Comparison of ENCODE assay signal across 9 cellular contexts in the genomic region with DNA sequence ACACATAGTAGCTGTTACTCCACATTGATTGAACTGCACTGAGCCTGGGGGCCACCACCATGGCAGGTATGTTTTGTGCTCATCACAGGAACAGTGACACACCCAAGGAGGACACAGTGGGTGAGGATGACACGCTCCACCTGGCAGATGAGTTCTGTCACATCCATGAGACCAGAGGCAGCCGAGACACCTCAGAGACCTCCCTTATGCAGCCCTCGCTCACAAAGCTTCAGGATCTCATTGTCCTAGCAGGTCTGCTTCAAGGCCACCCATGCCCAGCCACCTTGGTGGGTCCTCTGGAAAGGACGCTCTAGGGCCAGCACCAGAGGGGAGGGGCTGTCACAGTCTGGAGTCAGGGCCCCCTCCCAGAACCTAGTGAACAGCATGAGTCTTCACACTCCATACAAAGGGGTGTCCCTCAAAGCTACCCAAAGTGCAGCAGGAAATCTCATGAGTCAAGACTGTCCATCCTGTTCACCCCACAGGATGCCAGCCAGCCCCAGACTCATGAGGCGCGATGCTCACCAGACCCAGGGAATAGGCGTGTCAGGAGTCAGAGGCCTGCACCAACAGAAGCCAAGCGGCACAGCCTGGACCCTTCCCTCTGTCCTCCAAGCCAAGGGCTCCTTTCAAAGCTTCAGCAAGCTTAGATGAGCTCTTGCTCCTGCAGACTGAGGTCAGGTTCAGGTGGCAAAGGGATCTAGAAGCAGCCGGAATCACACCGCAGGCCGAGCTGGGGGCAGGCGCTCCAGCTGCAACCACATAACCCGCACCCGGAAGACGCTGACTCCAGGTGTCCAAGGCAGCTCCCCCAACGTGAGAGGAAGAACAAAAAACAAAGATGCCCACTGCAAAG. TPM values are rescaled to one million over a fixed set of nuclear protein-coding genes. Genes with fewer than 3 reads are reported as not detected.
A peak's percentile ranks its signal among the peaks of the same experiment; 100 is the strongest.
DNase-seq lines count a peak whose midpoint lies in the region; ATAC-seq and TF ChIP-seq lines count a peak whose summit lies in the region.
"Had no signal": no experiment of that assay in that cellular context is flagged by ENCODE, and none has a peak within 500 bp of the region (broad histone marks: within the 10 kb centered on the region; RNA-seq: fewer than 3 reads in every experiment).

No MANE protein-coding gene starts in this region.

- ATAC-seq in left ventricle myocardium superior, result no peak
- peak; percentile 52 for ATAC-seq in activated naive CD8-positive, alpha-beta T cell treated with anti-CD3 and anti-CD28 coated beads, Interleukin-2, amount 10 ng/mL, durations not matched to agents 7 days and 5 days (ENCODE audit: low read depth)
- peak; percentile 42 to 71 for ATAC-seq in naive thymus-derived CD8-positive, alpha-beta T cell
- ATAC-seq in upper lobe of left lung (ENCODE audit: low FRiP score in 2 of 2), result no peak
- ATAC-seq in HG03521 (IDR thresholded peaks at IDR 0.05; ENCODE audit: unreplicated experiment), result no peak

- H3K27ac Mint-ChIP-seq in activated naive CD8-positive, alpha-beta T cell treated with anti-CD3 and anti-CD28 coated beads, Interleukin-2, amount 10 ng/mL, durations not matched to agents 7 days and 5 days, result peak overlapping the region; percentile 61
- peak overlapping the region; percentile 17 to 96 (median 84) for H3K27ac Mint-ChIP-seq in naive thymus-derived CD8-positive, alpha-beta T cell

- H3K27me3 ChIP-seq in left ventricle myocardium inferior (ENCODE audit: low read depth) (no peaks in the 10 kb centered on the region), upper lobe of left lung (no peaks in the 10 kb centered on the region)

- peaks cover 3% of the 10 kb centered on the region for H3K27me3 Mint-ChIP-seq in activated naive CD8-positive, alpha-beta T cell treated with anti-CD3 and anti-CD28 coated beads, Interleukin-2, amount 10 ng/mL, durations not matched to agents 7 days and 5 days
- no peaks in the 10 kb centered on the region for H3K27me3 Mint-ChIP-seq in naive thymus-derived CD8-positive, alpha-beta T cell

- H3K4me3 Mint-ChIP-seq in activated naive CD8-positive, alpha-beta T cell treated with anti-CD3 and anti-CD28 coated beads, Interleukin-2, amount 10 ng/mL, durations not matched to agents 7 days and 5 days, result peak overlapping the region; percentile 18
- H3K4me3 Mint-ChIP-seq in naive thymus-derived CD8-positive, alpha-beta T cell, result peak overlapping the region; percentile 46 to 81 (median 70)

- H3K27ac ChIP-seq in left ventricle myocardium inferior (replicated peaks), result peak overlapping the region; percentile 93
- peak overlapping the region in 3 of 4 donors; percentile 61 to 74 (median 68) for H3K27ac ChIP-seq in upper lobe of left lung

- DNase-seq in left ventricle myocardium inferior (no peak), left ventricle myocardium superior (no peak), upper lobe of left lung (no peak), DMS114 treated with DMSO at 0.1 percent for 48 hours (lab: John Stamatoyannopoulos, UW; ENCODE audit: unreplicated experiment) (no peak)
- DNase-seq in activated naive CD8-positive, alpha-beta T cell treated with anti-CD3 and anti-CD28 coated beads, Interleukin-2, amount 10 ng/mL, durations not matched to agents 7 days and 5 days, result no peak
- peak in 1 of 10 donors; percentile 10 for DNase-seq in naive thymus-derived CD8-positive, alpha-beta T cell
- no peak for DNase-seq in stimulated activated CD4-positive, alpha-beta T cell treated with anti-CD3 and anti-CD28 coated beads, Interleukin-12 subunit alpha, Interleukin-12 subunit beta, amount 100 ng/mL, for 4 hours
- DNase-seq: AML-193 had no signal

- no peaks in the 10 kb centered on the region for H3K9me3 Mint-ChIP-seq in activated naive CD8-positive, alpha-beta T cell treated with anti-CD3 and anti-CD28 coated beads, Interleukin-2, amount 10 ng/mL, durations not matched to agents 7 days and 5 days
- no peaks in the 10 kb centered on the region for H3K9me3 Mint-ChIP-seq in naive thymus-derived CD8-positive, alpha-beta T cell

- intact Hi-C loops in left ventricle myocardium inferior (cut with micrococcal nuclease), result no loop called here
- intact Hi-C loops in left ventricle myocardium superior (cut with micrococcal nuclease), result no loop called here

- peaks cover 8% of the 10 kb centered on the region for H3K36me3 Mint-ChIP-seq in activated naive CD8-positive, alpha-beta T cell treated with anti-CD3 and anti-CD28 coated beads, Interleukin-2, amount 10 ng/mL, durations not matched to agents 7 days and 5 days
- peaks cover 0 to 5% (median 0%) of the 10 kb centered on the region in 3 donors for H3K36me3 Mint-ChIP-seq in naive thymus-derived CD8-positive, alpha-beta T cell

- H3K9me3 ChIP-seq in left ventricle myocardium inferior (replicated peaks) (no peaks in the 10 kb centered on the region), upper lobe of left lung (no peaks in the 10 kb centered on the region)

- TF ChIP-seq POLR2A in upper lobe of left lung (IDR thresholded peaks at IDR 0.05), result no peak

- H3K36me3 ChIP-seq in left ventricle myocardium inferior, result no peaks in the 10 kb centered on the region
- H3K36me3 ChIP-seq in upper lobe of left lung, result no peaks in the 10 kb centered on the region

- 84 to 88% methylated on average over 14 to 16 of the region's 16 CpGs for WGBS in upper lobe of left lung, 2 donors

- H3K4me1 ChIP-seq in left ventricle myocardium inferior (peaks cover 100% of the 10 kb centered on the region), upper lobe of left lung (peaks cover 74 to 96% (median 84%) of the 10 kb centered on the region in 4 donors)

- H3K4me3 ChIP-seq in left ventricle myocardium inferior (no peak overlapping the region), upper lobe of left lung (no peak overlapping the region)

- POLR2A ChIA-PET in activated naive CD8-positive, alpha-beta T cell treated with anti-CD3 and anti-CD28 coated beads, Interleukin-2, amount 10 ng/mL, durations not matched to agents 7 days and 5 days (lab: Charles Lee), result interaction anchor here (1.0 to 1.6 kb wide), 4 partner anchors 10 to 38 kb away, joined by 3 to 11 read pairs (median 4); no protein-coding TSS in a partner anchor
- POLR2A ChIA-PET in naive thymus-derived CD8-positive, alpha-beta T cell (lab: Charles Lee), result interaction anchor here (0.5 to 4.7 kb wide), 8 partner anchors 11 to 115 kb away, joined by 3 to 27 read pairs (median 4); no protein-coding TSS in a partner anchor

- TF ChIP-seq EP300 in upper lobe of left lung (IDR thresholded peaks at IDR 0.05), result no peak

- TF ChIP-seq CTCF in left ventricle myocardium inferior (IDR thresholded peaks at IDR 0.05; ENCODE audit: borderline replicate concordance) (no peak), upper lobe of left lung (IDR thresholded peaks at IDR 0.05) (no peak)

- H3K4me1 Mint-ChIP-seq in activated naive CD8-positive, alpha-beta T cell treated with anti-CD3 and anti-CD28 coated beads, Interleukin-2, amount 10 ng/mL, durations not matched to agents 7 days and 5 days, result peaks cover 48% of the 10 kb centered on the region
- H3K4me1 Mint-ChIP-seq in naive thymus-derived CD8-positive, alpha-beta T cell, result peaks cover 44 to 99% (median 84%) of the 10 kb centered on the region in 4 donors

RNA-seq across cellular contexts. Expression of a gene that starts 9.6 kb away (rescaled TPM):
- total RNA-seq in left ventricle myocardium inferior (53.4 TPM), left ventricle myocardium superior (45.3 TPM), upper lobe of left lung (10 to 100 TPM; 35.8 to 62.5 (median 47.8) TPM)
- total RNA-seq in activated naive CD8-positive, alpha-beta T cell treated with anti-CD3 and anti-CD28 coated beads, Interleukin-2, amount 10 ng/mL, durations not matched to agents 7 days and 5 days, result 10 to 100 TPM; 29.8 to 33.0 TPM
- total RNA-seq in naive thymus-derived CD8-positive, alpha-beta T cell, result 10 to 100 TPM; 22.2 to 23.2 TPM
- polyA plus RNA-seq in naive thymus-derived CD8-positive, alpha-beta T cell, result 10 to 100 TPM in 2 of 3 donors, 1 to 10 TPM in 1; 2.4 to 15.1 (median 11.9) TPM

RNA-seq across cellular contexts. Expression of a gene that starts 57.1 kb away (rescaled TPM):
- total RNA-seq in left ventricle myocardium inferior (13.8 TPM), left ventricle myocardium superior (13.7 TPM), upper lobe of left lung (10 to 100 TPM in 4 of 6 donors, 1 to 10 TPM in 2; 3.6 to 17.3 (median 11.4) TPM)
- total RNA-seq in activated naive CD8-positive, alpha-beta T cell treated with anti-CD3 and anti-CD28 coated beads, Interleukin-2, amount 10 ng/mL, durations not matched to agents 7 days and 5 days, result 10 to 100 TPM; 22.0 to 22.8 TPM
- total RNA-seq in naive thymus-derived CD8-positive, alpha-beta T cell, result 10 to 100 TPM; 18.4 to 22.4 TPM
- polyA plus RNA-seq in naive thymus-derived CD8-positive, alpha-beta T cell, result 10 to 100 TPM; 21.1 to 29.9 (median 22.6) TPM

Comparison
In these comparisons a context has a peak if more than half of its experiments do, and no peak if none do; other contexts are left out.
1. ATAC-seq: peak in activated naive CD8-positive, alpha-beta T cell treated with anti-CD3 and anti-CD28 coated beads, Interleukin-2, amount 10 ng/mL, durations not matched to agents 7 days and 5 days (single experiment) and naive thymus-derived CD8-positive, alpha-beta T cell (2 of 2); none in left ventricle myocardium superior (single experiment), upper lobe of left lung (0 of 2) and HG03521 (single experiment).